Comparison of ENCODE assay signal across 8 cellular contexts in genomic region chr6:90610291-90610670, GRCh38. TPM values are rescaled to one million over a fixed set of nuclear protein-coding genes. Genes with fewer than 3 reads are reported as not detected.
DNase-seq lines count a peak whose midpoint lies in the region; ATAC-seq and TF ChIP-seq lines count a peak whose summit lies in the region.

No MANE protein-coding gene starts in this region.

- no CpG with 5 or more reads among the region's 19 CpGs for WGBS in H9 (ENCODE audit: extremely low coverage, insufficient read length, low lambda C conversion rate)

- H3K14ac ChIP-seq in H9 (ENCODE audit: insufficient read depth, low read length): no peak overlapping the region

- H3K9me3 Mint-ChIP-seq in H9: no peaks in the 10 kb centered on the region; a peak in 1 of 5 replicates

- H3K9ac ChIP-seq in H9 (ENCODE audit: extremely low read depth, insufficient read length, low read length) (peak overlapping the region; percentile 57), iPS-20b (ENCODE audit: low read depth, low read length) (peak overlapping the region; percentile 64; the same call in 1 of the 2 replicates), stomach smooth muscle (ENCODE audit: low read length in 2 of 2) (peak overlapping the region; percentile 22 to 59)

- H3K36me3 Mint-ChIP-seq in H9 (ENCODE audit: insufficient read depth in 1 of 3, low read depth in 3 of 3): no peaks in the 10 kb centered on the region; a peak in 1 of 7 replicates

- H4K20me1 ChIP-seq in H9 (ENCODE audit: control insufficient read depth, insufficient read depth, insufficient read length): no peaks in the 10 kb centered on the region

- H3K27me3 Mint-ChIP-seq in H9 (ENCODE audit: low read depth): peaks cover 14% of the 10 kb centered on the region

- peak overlapping the region; percentile 70 to 84 for H3K4me3 Mint-ChIP-seq in H9

- H3K9me3 ChIP-seq in H9 (ENCODE audit: control insufficient read depth, low read depth, low read length) (no peaks in the 10 kb centered on the region), ascending aorta (no peaks in the 10 kb centered on the region), iPS-20b (ENCODE audit: insufficient read depth, low read depth, low read length) (no peaks in the 10 kb centered on the region), stomach smooth muscle (ENCODE audit: control insufficient read depth in 2 of 2, low read length in 2 of 2) (no peaks in the 10 kb centered on the region)

- no peak overlapping the region for H4K5ac ChIP-seq in H9 (ENCODE audit: insufficient read length, low read depth, low read length)

- H3K4me1 ChIP-seq in H9 (ENCODE audit: insufficient read depth, low read length) (no peaks in the 10 kb centered on the region; the same call in 1 of the 2 replicates), ascending aorta (peaks cover 0 to 2% of the 10 kb centered on the region in 2 donors), iPS-20b (ENCODE audit: insufficient read depth, low read length) (peaks cover 14% of the 10 kb centered on the region), stomach smooth muscle (ENCODE audit: control insufficient read depth, insufficient read depth, low read length) (no peaks in the 10 kb centered on the region)

- H3T11ph ChIP-seq in H9 (ENCODE audit: low read length): no peak overlapping the region

- H2BK12ac ChIP-seq in H9 (ENCODE audit: insufficient read length, low read depth, low read length): no peak overlapping the region

- H2BK20ac ChIP-seq in H9 (ENCODE audit: low read depth, low read length, poor library complexity, severe bottlenecking): no peak overlapping the region

- H3K18ac ChIP-seq in H9 (ENCODE audit: insufficient read length, low read depth, low read length): no peak overlapping the region

- H3K23me2 ChIP-seq in H9 (ENCODE audit: insufficient read length, low read depth, low read length, poor library complexity, severe bottlenecking): peaks cover 15% of the 10 kb centered on the region

- H3K4ac ChIP-seq in H9 (ENCODE audit: low read depth, low read length): no peak overlapping the region

- no peaks in the 10 kb centered on the region for H3K79me2 ChIP-seq in H9 (ENCODE audit: insufficient read depth, low read length)

- no peak overlapping the region for H2BK15ac ChIP-seq in H9 (ENCODE audit: low read depth, low read length)

- H3K27me3 ChIP-seq in H9 (ENCODE audit: insufficient read depth, low read length) (no peaks in the 10 kb centered on the region), ascending aorta (no peaks in the 10 kb centered on the region), iPS-20b (ENCODE audit: insufficient read depth, low read length) (peaks cover 36% of the 10 kb centered on the region), stomach smooth muscle (ENCODE audit: control insufficient read depth in 1 of 2, insufficient read depth in 2 of 2, low read length in 2 of 2) (peaks cover 4 to 7% of the 10 kb centered on the region in 2 donors)

- no peaks in the 10 kb centered on the region for H3K36me3 ChIP-seq in ascending aorta
- no peaks in the 10 kb centered on the region for H3K36me3 ChIP-seq in iPS-20b (ENCODE audit: insufficient read depth, low read depth, low read length)
- H3K36me3 ChIP-seq in stomach smooth muscle (ENCODE audit: control insufficient read depth in 2 of 2, insufficient read depth in 2 of 2, low read length in 2 of 2): no peaks in the 10 kb centered on the region

- H3K27ac Mint-ChIP-seq in H9: peak overlapping the region in 2 of 3 experiments; percentile 41 to 49; a peak in 3 of 7 replicates

- intact Hi-C loops in ascending aorta (cut with DNase I): no loop called here
- intact Hi-C loops in left colon (cut with DNase I, micrococcal nuclease): no loop called here

- peaks cover 38 to 43% of the 10 kb centered on the region in 2 experiments for H3K4me1 Mint-ChIP-seq in H9

- peak overlapping the region; percentile 70 to 73 for H3K4me3 ChIP-seq in ascending aorta
- peak overlapping the region; percentile 65 for H3K4me3 ChIP-seq in iPS-20b (ENCODE audit: low read length)
- peak overlapping the region; percentile 75 to 79 for H3K4me3 ChIP-seq in stomach smooth muscle (ENCODE audit: low read length in 2 of 2)

- no peak for TF ChIP-seq CTCF in H9 (conservative IDR thresholded peaks at IDR 0.05)
- TF ChIP-seq CTCF in ascending aorta (IDR thresholded peaks at IDR 0.05): no peak

- no peak overlapping the region for H2AK5ac ChIP-seq in H9 (ENCODE audit: insufficient read length, low read length)

- H3K56ac ChIP-seq in H9 (ENCODE audit: insufficient read length, low read depth, low read length): no peak overlapping the region

- no peak overlapping the region for H3K23ac ChIP-seq in H9 (ENCODE audit: insufficient read length, low read depth, low read length)

- H3K27ac ChIP-seq in H9 (ENCODE audit: insufficient read length, low read depth, low read length) (no peak overlapping the region), ascending aorta (peak overlapping the region; percentile 62 to 69), iPS-20b (ENCODE audit: low read length) (no peak overlapping the region), stomach smooth muscle (ENCODE audit: low read length) (no peak overlapping the region)

- no peak overlapping the region for H2BK120ac ChIP-seq in H9 (ENCODE audit: low read depth, low read length, poor library complexity, severe bottlenecking)

- ATAC-seq in left colon: no peak

- peak; percentile 23 for DNase-seq in AG20443 (ENCODE audit: low spot score)
- no peak for DNase-seq in H9
- DNase-seq in ascending aorta (ENCODE audit: low spot score in 2 of 2): peak in 1 of 2 donors; percentile 47
- no peak for DNase-seq in stimulated activated CD4-positive, alpha-beta T cell treated with anti-CD3 and anti-CD28 coated beads, Interleukin-4, amount 100 ng/mL, for 4 hours
- DNase-seq in RKO (ENCODE audit: low spot score): no peak
- no peak for DNase-seq in left colon

- H3K4me2 ChIP-seq in H9 (ENCODE audit: insufficient read depth, insufficient read length, low read length): peak overlapping the region; percentile 65

- no peaks in the 10 kb centered on the region for H3K79me1 ChIP-seq in H9 (ENCODE audit: insufficient read depth, low read depth, low read length, poor library complexity, severe bottlenecking)

- H4K91ac ChIP-seq in H9 (ENCODE audit: insufficient read length, low read depth, low read length): no peak overlapping the region

- no peak overlapping the region for H2BK5ac ChIP-seq in H9 (ENCODE audit: insufficient read length, low read length)

- no peak overlapping the region for H4K8ac ChIP-seq in H9 (replicated peaks; ENCODE audit: insufficient read length, low read depth, low read length)

- peak overlapping the region; percentile 69 for H2AFZ ChIP-seq in H9 (ENCODE audit: low read length)

RNA-seq across cellular contexts. Expression of gene MAP3K7, which starts 23.4 kb away (rescaled TPM):
- 29.2 and 31.3 TPM in 2 replicates for total RNA-seq in H9 (2021)
- 18.3 TPM for total RNA-seq in ascending aorta
- 10 to 100 TPM; 15.6 to 18.2 TPM for total RNA-seq in left colon

Comparison
In these comparisons a context has a peak if more than half of its experiments do, and no peak if none do; other contexts are left out.
1. H3K27ac ChIP-seq: peak in ascending aorta (2 of 2); none in H9 (single experiment), iPS-20b (single experiment) and stomach smooth muscle (single experiment).
2. Peak in every context shown above with its lines, with median percentiles within 50 percentile points of each other: H3K9ac ChIP-seq and H3K4me3 ChIP-seq.